ENCODE assay signal across 35 cellular contexts in genomic region chr1:46458190-46458589, GRCh38. TPM values are rescaled to one million over a fixed set of nuclear protein-coding genes. Genes with fewer than 3 reads are reported as not detected.
"Had no signal": no experiment of that assay in that cellular context is flagged by ENCODE, and none has a peak within 500 bp of the region (broad histone marks: within the 10 kb centered on the region; RNA-seq: fewer than 3 reads in every experiment).

No MANE protein-coding gene starts in this region.

- H3K4me1 Mint-ChIP-seq: activated CD4-positive, alpha-beta memory T cell treated with anti-CD3 and anti-CD28 coated beads, Interleukin-2, amount 10 ng/mL, durations not matched to agents 7 days and 5 days; activated CD4-positive, alpha-beta T cell treated with anti-CD3 and anti-CD28 coated beads, Interleukin-2, amount 10 ng/mL, durations not matched to agents 7 days and 5 days; activated naive CD4-positive, alpha-beta T cell treated with anti-CD3 and anti-CD28 coated beads, Interleukin-2, amount 10 ng/mL, durations not matched to agents 7 days and 5 days; activated naive CD8-positive, alpha-beta T cell treated with anti-CD3 and anti-CD28 coated beads, Interleukin-2, amount 10 ng/mL, durations not matched to agents 7 days and 5 days had no signal

- H3K27me3 ChIP-seq: ascending aorta, colonic mucosa had no signal

- H3K9me3 ChIP-seq: ascending aorta, breast epithelium, colonic mucosa, esophagus squamous epithelium, gastroesophageal sphincter, heart right ventricle had no signal

- H3K9me3 Mint-ChIP-seq: activated CD4-positive, alpha-beta memory T cell treated with anti-CD3 and anti-CD28 coated beads, Interleukin-2, amount 10 ng/mL, durations not matched to agents 7 days and 5 days; activated CD4-positive, alpha-beta T cell treated with anti-CD3 and anti-CD28 coated beads, Interleukin-2, amount 10 ng/mL, durations not matched to agents 7 days and 5 days; activated naive CD4-positive, alpha-beta T cell treated with anti-CD3 and anti-CD28 coated beads, Interleukin-2, amount 10 ng/mL, durations not matched to agents 7 days and 5 days; activated naive CD4-positive, alpha-beta T cell treated with anti-CD3 and anti-CD28 coated beads, Interleukin-2, amount 50 U/mL, for 72 hours; activated naive CD8-positive, alpha-beta T cell treated with anti-CD3 and anti-CD28 coated beads, Interleukin-2, amount 10 ng/mL, durations not matched to agents 7 days and 5 days; activated T-cell treated with anti-CD3 and anti-CD28 coated beads, Interleukin-2, amount 50 U/mL, for 24 hours; activated T-cell treated with anti-CD3 and anti-CD28 coated beads, Interleukin-2, amount 50 U/mL, for 72 hours had no signal

- H3K4me1 ChIP-seq: ascending aorta, breast epithelium, colonic mucosa, esophagus squamous epithelium, gastroesophageal sphincter, heart right ventricle had no signal

- H3K36me3 ChIP-seq: ascending aorta, breast epithelium, cardiac muscle cell, colonic mucosa, esophagus squamous epithelium, gastroesophageal sphincter, heart right ventricle, WERI-Rb-1 had no signal

- H3K27ac Mint-ChIP-seq: activated CD4-positive, alpha-beta memory T cell treated with anti-CD3 and anti-CD28 coated beads, Interleukin-2, amount 10 ng/mL, durations not matched to agents 7 days and 5 days; activated CD4-positive, alpha-beta T cell treated with anti-CD3 and anti-CD28 coated beads, Interleukin-2, amount 10 ng/mL, durations not matched to agents 7 days and 5 days; activated naive CD4-positive, alpha-beta T cell treated with anti-CD3 and anti-CD28 coated beads, Interleukin-2, amount 10 ng/mL, durations not matched to agents 7 days and 5 days; activated naive CD4-positive, alpha-beta T cell treated with anti-CD3 and anti-CD28 coated beads, Interleukin-2, amount 50 U/mL, for 72 hours; activated naive CD8-positive, alpha-beta T cell treated with anti-CD3 and anti-CD28 coated beads, Interleukin-2, amount 10 ng/mL, durations not matched to agents 7 days and 5 days; activated T-cell treated with anti-CD3 and anti-CD28 coated beads, Interleukin-2, amount 50 U/mL, for 24 hours; activated T-cell treated with anti-CD3 and anti-CD28 coated beads, Interleukin-2, amount 50 U/mL, for 72 hours had no signal

- DNase-seq: activated CD4-positive, alpha-beta memory T cell treated with anti-CD3 and anti-CD28 coated beads, Interleukin-2, amount 10 ng/mL, durations not matched to agents 7 days and 5 days; activated CD4-positive, alpha-beta T cell treated with anti-CD3 and anti-CD28 coated beads for 1 hour; activated CD4-positive, alpha-beta T cell treated with anti-CD3 and anti-CD28 coated beads for 4 hours; activated CD4-positive, alpha-beta T cell treated with anti-CD3 and anti-CD28 coated beads, Interleukin-2, amount 10 ng/mL, durations not matched to agents 7 days and 5 days; activated CD4-positive, alpha-beta T cell treated with anti-CD3 and anti-CD28 coated beads, Interleukin-2, amount 50 U/mL, for 4 hours; activated CD4-positive, CD25-positive, alpha-beta regulatory T cell; activated CD8-positive, alpha-beta memory T cell treated with anti-CD3 and anti-CD28 coated beads, Interleukin-2, amount 50 U/mL, for 48 hours; activated gamma-delta T cell; activated naive CD4-positive, alpha-beta T cell; activated naive CD4-positive, alpha-beta T cell treated with anti-CD3 and anti-CD28 coated beads, Interleukin-2, amount 10 ng/mL, durations not matched to agents 7 days and 5 days; activated naive CD8-positive, alpha-beta T cell treated with anti-CD3 and anti-CD28 coated beads, Interleukin-2, amount 10 ng/mL, durations not matched to agents 7 days and 5 days; activated T-cell treated with anti-CD3 and anti-CD28 coated beads for 4 hours; activated T-cell treated with anti-CD3 and anti-CD28 coated beads, Interleukin-2, amount 50 U/mL, for 24 hours; activated T-cell treated with anti-CD3 and anti-CD28 coated beads, Interleukin-2, amount 50 U/mL, for 72 hours; central memory CD4-positive, alpha-beta T cell; cerebellar nuclear complex; colonic mucosa; effector CD8-positive, alpha-beta T cell; esophagus squamous epithelium; foreskin melanocyte; heart right ventricle; T1000 had no signal

- H3K36me3 Mint-ChIP-seq: activated naive CD4-positive, alpha-beta T cell treated with anti-CD3 and anti-CD28 coated beads, Interleukin-2, amount 10 ng/mL, durations not matched to agents 7 days and 5 days; activated naive CD4-positive, alpha-beta T cell treated with anti-CD3 and anti-CD28 coated beads, Interleukin-2, amount 50 U/mL, for 72 hours; activated naive CD8-positive, alpha-beta T cell treated with anti-CD3 and anti-CD28 coated beads, Interleukin-2, amount 10 ng/mL, durations not matched to agents 7 days and 5 days; brain had no signal

- H3K4me3 ChIP-seq: ascending aorta, breast epithelium, cardiac muscle cell, colonic mucosa, esophagus squamous epithelium, gastroesophageal sphincter, heart right ventricle, hepatocyte had no signal

- H3K4me3 Mint-ChIP-seq: activated CD4-positive, alpha-beta memory T cell treated with anti-CD3 and anti-CD28 coated beads, Interleukin-2, amount 10 ng/mL, durations not matched to agents 7 days and 5 days; activated CD4-positive, alpha-beta T cell treated with anti-CD3 and anti-CD28 coated beads, Interleukin-2, amount 10 ng/mL, durations not matched to agents 7 days and 5 days; activated naive CD4-positive, alpha-beta T cell treated with anti-CD3 and anti-CD28 coated beads, Interleukin-2, amount 10 ng/mL, durations not matched to agents 7 days and 5 days; activated naive CD8-positive, alpha-beta T cell treated with anti-CD3 and anti-CD28 coated beads, Interleukin-2, amount 10 ng/mL, durations not matched to agents 7 days and 5 days; activated T-cell treated with anti-CD3 and anti-CD28 coated beads, Interleukin-2, amount 50 U/mL, for 24 hours; activated T-cell treated with anti-CD3 and anti-CD28 coated beads, Interleukin-2, amount 50 U/mL, for 72 hours; brain had no signal

- ATAC-seq: activated naive CD4-positive, alpha-beta T cell treated with anti-CD3 and anti-CD28 coated beads, Interleukin-2, amount 50 U/mL, for 72 hours; activated T-cell treated with anti-CD3 and anti-CD28 coated beads, Interleukin-2, amount 50 U/mL, for 72 hours; gastroesophageal sphincter; heart right ventricle had no signal

RNA-seq across cellular contexts. Expression of gene DMBX1, which starts 31.4 kb away (rescaled TPM):
- total RNA-seq: ascending aorta, breast epithelium, cardiac muscle cell, colonic mucosa, dermis microvascular lymphatic vessel endothelial cell, endothelial cell of umbilical vein, esophagus squamous epithelium, fibroblast of lung, fibroblast of villous mesenchyme, gastroesophageal sphincter, glomerular endothelial cell, heart right ventricle, hepatocyte had no signal
